8 cellular contexts compared by ENCODE assay signal in the genomic region with DNA sequence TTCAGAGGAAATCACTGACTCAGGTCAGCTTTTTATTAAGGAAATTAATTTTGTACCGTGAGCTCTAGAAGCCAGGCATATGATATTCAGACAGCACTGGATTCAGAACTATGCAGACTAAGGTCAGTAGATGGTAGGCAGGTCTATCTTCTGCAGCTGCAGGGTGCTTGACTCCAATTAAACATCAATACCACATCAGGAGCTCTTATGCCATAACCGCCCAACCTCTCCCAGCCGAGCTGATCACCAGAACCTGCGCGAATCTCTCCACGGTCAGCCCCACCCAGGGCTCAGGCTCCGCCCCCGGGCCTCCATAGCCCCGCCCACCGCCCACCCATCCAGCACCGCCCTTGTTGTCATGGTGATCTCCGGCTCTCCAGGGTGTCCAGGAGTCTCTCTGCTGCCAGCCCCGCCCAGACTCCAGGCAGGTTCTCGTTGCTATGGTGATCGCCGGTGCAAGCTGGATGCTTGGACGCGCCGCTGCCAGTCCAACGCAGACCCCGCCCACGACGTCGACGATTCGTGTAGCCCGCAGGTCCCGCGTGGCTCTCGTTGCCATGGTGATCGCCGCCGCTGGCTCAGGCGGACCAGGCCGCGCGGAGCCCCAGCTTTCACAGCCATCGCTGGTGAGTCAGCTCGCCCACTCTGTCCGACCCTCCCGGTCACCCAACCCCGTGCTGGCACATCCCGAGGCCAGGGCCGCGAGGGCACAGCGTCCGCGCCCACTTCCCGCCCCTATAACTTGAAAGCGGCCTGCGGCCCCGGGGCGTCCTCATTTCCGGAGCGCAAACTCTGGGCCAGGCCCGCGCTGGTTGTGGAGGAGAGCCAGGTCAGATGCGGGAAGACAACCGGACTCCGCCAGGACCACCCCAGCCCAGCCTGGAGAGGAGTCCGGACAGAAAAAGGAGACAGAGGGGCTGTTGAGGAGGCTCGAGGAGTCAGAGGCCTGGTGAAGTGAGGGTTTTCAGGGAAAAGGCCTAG. TPM values are rescaled to one million over a fixed set of nuclear protein-coding genes. Genes with fewer than 3 reads are reported as not detected.
DNase-seq lines count a peak whose midpoint lies in the region; ATAC-seq and TF ChIP-seq lines count a peak whose summit lies in the region.

A gene with protein sequence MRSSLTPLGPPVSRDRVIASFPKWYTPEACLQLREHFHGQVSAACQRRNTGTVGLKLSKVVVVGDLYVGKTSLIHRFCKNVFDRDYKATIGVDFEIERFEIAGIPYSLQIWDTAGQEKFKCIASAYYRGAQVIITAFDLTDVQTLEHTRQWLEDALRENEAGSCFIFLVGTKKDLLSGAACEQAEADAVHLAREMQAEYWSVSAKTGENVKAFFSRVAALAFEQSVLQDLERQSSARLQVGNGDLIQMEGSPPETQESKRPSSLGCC (plus strand): TSS at position 552 of the 981 bp plus-strand sequence. CDS start 1,140 bp downstream, outside the sequence.

- peak within 1 kb of the TSS; percentile 72 for H3K4me3 Mint-ChIP-seq in activated T-helper 1 cell treated with anti-CD3 and anti-CD28 coated beads, Interleukin-12 subunit alpha, Interleukin-12 subunit beta, Interleukin-2, Interleukin-4 antibody, amounts not matched to agents 30 ng/mL and 10 ng/mL and 1 ng/mL, durations not matched to agents 14 hours and 24 hours and 36 hours

- H3K27ac ChIP-seq in esophagus squamous epithelium = peak within 1 kb of the TSS; percentile 61 to 85 (median 72)
- peak within 1 kb of the TSS; percentile 65 to 67 for H3K27ac ChIP-seq in mucosa of rectum (ENCODE audit: low read depth in 2 of 2, low read length in 2 of 2)

- H3K4me3 ChIP-seq in esophagus squamous epithelium (peak within 1 kb of the TSS; percentile 23 to 71 (median 49)), mucosa of rectum (ENCODE audit: low read length in 2 of 2) (peak within 1 kb of the TSS; percentile 56 to 70)

- peak within 1 kb of the TSS; percentile 26 to 53 for H3K9ac ChIP-seq in mucosa of rectum (ENCODE audit: low read depth in 1 of 2, low read length in 2 of 2)

- H3K36me3 ChIP-seq in esophagus squamous epithelium (peaks cover 0 to 5% (median 0%) of the 10 kb centered on the region in 3 donors), mucosa of rectum (ENCODE audit: control insufficient read depth in 2 of 2, insufficient read depth in 2 of 2, low read length in 2 of 2) (no peaks in the 10 kb centered on the region)

- no peaks in the 10 kb centered on the region for H3K9me3 Mint-ChIP-seq in activated T-helper 1 cell treated with anti-CD3 and anti-CD28 coated beads, Interleukin-12 subunit alpha, Interleukin-12 subunit beta, Interleukin-2, Interleukin-4 antibody, amounts not matched to agents 30 ng/mL and 10 ng/mL and 1 ng/mL, durations not matched to agents 14 hours and 24 hours and 36 hours

- no peaks in the 10 kb centered on the region for H3K36me3 Mint-ChIP-seq in activated T-helper 1 cell treated with anti-CD3 and anti-CD28 coated beads, Interleukin-12 subunit alpha, Interleukin-12 subunit beta, Interleukin-2, Interleukin-4 antibody, amounts not matched to agents 30 ng/mL and 10 ng/mL and 1 ng/mL, durations not matched to agents 14 hours and 24 hours and 36 hours (ENCODE audit: low read depth)

- intact Hi-C loops in activated T-helper 1 cell treated with anti-CD3 and anti-CD28 coated beads, Interleukin-12 subunit alpha, Interleukin-12 subunit beta, Interleukin-2, Interleukin-4 antibody, amounts not matched to agents 30 ng/mL and 10 ng/mL and 1 ng/mL, durations not matched to agents 14 hours and 24 hours and 36 hours (cut with micrococcal nuclease) = loop anchor here (5.0 kb wide), 2 partner anchors 73 to 278 kb away; a partner anchor contains a TSS
- intact Hi-C loops in esophagus squamous epithelium (cut with DNase I) = no loop called here

- no peak for TF ChIP-seq CTCF in esophagus squamous epithelium (IDR thresholded peaks at IDR 0.05)

- 10 to 17% methylated on average over 12 to 26 of the region's 62 CpGs for WGBS in esophagus squamous epithelium, 2 donors

- peaks cover 6% of the 10 kb centered on the region for H3K27me3 Mint-ChIP-seq in activated T-helper 1 cell treated with anti-CD3 and anti-CD28 coated beads, Interleukin-12 subunit alpha, Interleukin-12 subunit beta, Interleukin-2, Interleukin-4 antibody, amounts not matched to agents 30 ng/mL and 10 ng/mL and 1 ng/mL, durations not matched to agents 14 hours and 24 hours and 36 hours (ENCODE audit: insufficient read depth)

- H3K4me1 Mint-ChIP-seq in activated T-helper 1 cell treated with anti-CD3 and anti-CD28 coated beads, Interleukin-12 subunit alpha, Interleukin-12 subunit beta, Interleukin-2, Interleukin-4 antibody, amounts not matched to agents 30 ng/mL and 10 ng/mL and 1 ng/mL, durations not matched to agents 14 hours and 24 hours and 36 hours (ENCODE audit: low read depth) = peaks cover 23% of the 10 kb centered on the region

- ATAC-seq in GM18907 (IDR thresholded peaks at IDR 0.05; ENCODE audit: unreplicated experiment) = no peak

- no peak for TF ChIP-seq POLR2A in esophagus squamous epithelium (IDR thresholded peaks at IDR 0.05)

- peaks cover 19 to 81% (median 48%) of the 10 kb centered on the region in 3 donors for H3K4me1 ChIP-seq in esophagus squamous epithelium
- H3K4me1 ChIP-seq in mucosa of rectum (ENCODE audit: control insufficient read depth in 2 of 2, insufficient read depth in 2 of 2, low read length in 2 of 2) = peaks cover 19 to 29% of the 10 kb centered on the region in 2 donors

- no peaks in the 10 kb centered on the region for H3K27me3 ChIP-seq in esophagus squamous epithelium
- H3K27me3 ChIP-seq in mucosa of rectum (ENCODE audit: control insufficient read depth in 2 of 2, insufficient read depth in 2 of 2, low read length in 2 of 2) = no peaks in the 10 kb centered on the region

- DNase-seq in DMS53 (lab: John Stamatoyannopoulos, UW) = peak; percentile 97
- DNase-seq in HT1080 (ENCODE audit: low read depth) = peak; percentile 98
- peak; percentile 44 for DNase-seq in OCI-M1 (lab: John Stamatoyannopoulos, UW)
- peak; percentile 86 for DNase-seq in activated T-helper 1 cell treated with anti-CD3 and anti-CD28 coated beads, Interleukin-12 subunit alpha, Interleukin-12 subunit beta, Interleukin-2, Interleukin-4 antibody, amounts not matched to agents 30 ng/mL and 10 ng/mL and 1 ng/mL, durations not matched to agents 14 hours and 24 hours and 36 hours (ENCODE audit: low spot score)
- DNase-seq in esophagus squamous epithelium (lab: John Stamatoyannopoulos, UW) = peak; percentile 92
- peak; percentile 81 to 84 for DNase-seq in stimulated activated CD8-positive, alpha-beta memory T cell treated with anti-CD3 and anti-CD28 coated beads, Interleukin-2, amount 100 ng/mL, for 48 hours (ENCODE audit: low read depth in 2 of 2)

- H3K27ac Mint-ChIP-seq in activated T-helper 1 cell treated with anti-CD3 and anti-CD28 coated beads, Interleukin-12 subunit alpha, Interleukin-12 subunit beta, Interleukin-2, Interleukin-4 antibody, amounts not matched to agents 30 ng/mL and 10 ng/mL and 1 ng/mL, durations not matched to agents 14 hours and 24 hours and 36 hours = peak within 1 kb of the TSS; percentile 70

- H3K9me3 ChIP-seq in esophagus squamous epithelium (no peaks in the 10 kb centered on the region), mucosa of rectum (ENCODE audit: control insufficient read depth in 2 of 2, low read length in 2 of 2) (no peaks in the 10 kb centered on the region)

RNA-seq across cellular contexts. Expression of the gene that starts here (rescaled TPM):
- 1.4 and 1.9 TPM in 2 replicates for total RNA-seq in HT1080 (2014; rRNA removed; shearing (Covaris generic))
- 2.8 and 4.5 TPM in 2 replicates for polyA plus RNA-seq in HT1080 (2015; cell fraction: cytosol; rRNA removed)
- 3.0 and 3.2 TPM in 2 replicates for polyA plus RNA-seq in HT1080 (2015; cell fraction: nucleus; rRNA removed)
- total RNA-seq in activated T-helper 1 cell treated with anti-CD3 and anti-CD28 coated beads, Interleukin-12 subunit alpha, Interleukin-12 subunit beta, Interleukin-2, Interleukin-4 antibody, amounts not matched to agents 30 ng/mL and 10 ng/mL and 1 ng/mL, durations not matched to agents 14 hours and 24 hours and 36 hours = 0.08 TPM in 1 of 2 replicates, not detected in the other
- 1 to 10 TPM; 1.4 to 3.9 (median 2.3) TPM for total RNA-seq in esophagus squamous epithelium

Comparison
In these comparisons a context has a peak if more than half of its experiments do, and no peak if none do; other contexts are left out.
1. Peak in DNase-seq in activated T-helper 1 cell treated with anti-CD3 and anti-CD28 coated beads, Interleukin-12 subunit alpha, Interleukin-12 subunit beta, Interleukin-2, Interleukin-4 antibody, amounts not matched to agents 30 ng/mL and 10 ng/mL and 1 ng/mL, durations not matched to agents 14 hours and 24 hours and 36 hours; RNA of the gene not detected or under 1 TPM.
2. DNase-seq: peak in every context shown above with its lines; median percentile 98 in HT1080; 97 in DMS53; 92 in esophagus squamous epithelium; 86 in activated T-helper 1 cell treated with anti-CD3 and anti-CD28 coated beads, Interleukin-12 subunit alpha, Interleukin-12 subunit beta, Interleukin-2, Interleukin-4 antibody, amounts not matched to agents 30 ng/mL and 10 ng/mL and 1 ng/mL, durations not matched to agents 14 hours and 24 hours and 36 hours; 82 in stimulated activated CD8-positive, alpha-beta memory T cell treated with anti-CD3 and anti-CD28 coated beads, Interleukin-2, amount 100 ng/mL, for 48 hours; 44 in OCI-M1.